Comparison of ENCODE assay signal across 26 cellular contexts in the genomic region with DNA sequence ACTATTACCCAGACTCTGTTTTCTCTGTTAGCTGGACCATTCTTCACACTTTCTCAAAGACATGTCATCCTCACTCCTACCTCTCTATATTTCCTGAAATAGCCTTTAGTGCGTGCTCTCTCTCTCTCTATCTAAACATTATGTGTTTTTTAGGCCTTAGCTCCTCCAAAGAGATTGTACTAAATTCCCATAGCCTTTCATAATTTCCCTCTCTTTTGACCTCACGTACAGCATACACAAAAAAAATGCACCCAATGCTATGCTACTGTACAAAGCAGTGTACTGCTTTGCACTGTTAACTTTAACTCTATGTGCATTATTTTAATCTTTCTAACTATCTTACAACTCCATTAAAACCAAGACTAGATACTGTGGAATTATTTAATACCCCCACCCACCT.
"Had no signal": no experiment of that assay in that cellular context is flagged by ENCODE, and none has a peak within 500 bp of the region (broad histone marks: within the 10 kb centered on the region; RNA-seq: fewer than 3 reads in every experiment).

No MANE protein-coding gene starts in this region.

- H3K9me3 ChIP-seq: colonic mucosa, esophagus squamous epithelium, gastrocnemius medialis, heart right ventricle, left lung, lower lobe of right lung had no signal

- H3K4me1 ChIP-seq: colonic mucosa, esophagus squamous epithelium, gastrocnemius medialis, heart right ventricle, left lung, lower lobe of right lung had no signal

- ATAC-seq: effector memory CD8-positive, alpha-beta T cell; esophagus mucosa; gastrocnemius medialis; heart right ventricle; left cardiac atrium; left lung; left ventricle myocardium superior; lower lobe of right lung; naive thymus-derived CD4-positive, alpha-beta T cell had no signal

- H3K4me3 ChIP-seq: colonic mucosa, esophagus squamous epithelium, gastrocnemius medialis, heart right ventricle, left lung, lower lobe of right lung had no signal

- H3K27me3 ChIP-seq: colonic mucosa, left lung had no signal

- H3K36me3 ChIP-seq: colonic mucosa, esophagus squamous epithelium, gastrocnemius medialis, heart right ventricle, left lung, lower lobe of right lung had no signal

- FAIRE-seq: endometrium, islet of Langerhans, keratinocyte had no signal

- H3K27ac ChIP-seq: colonic mucosa, epithelial cell of prostate, esophagus squamous epithelium, gastrocnemius medialis, heart right ventricle, left lung, lower lobe of right lung had no signal

- DNase-seq: colonic mucosa; cortex of kidney; effector CD8-positive, alpha-beta T cell; effector memory CD8-positive, alpha-beta T cell; endodermal cell; erythroblast; esophagus squamous epithelium; foreskin fibroblast; foreskin melanocyte; gastrocnemius medialis; glutamatergic neuron; head of caudate nucleus; heart right ventricle; hippocampal formation; left cardiac atrium; left lung; left ventricle myocardium superior; lower lobe of right lung; mesendoderm; midbrain; naive thymus-derived CD4-positive, alpha-beta T cell had no signal
